Comparison of ENCODE assay signal across 3 cellular contexts in the genomic region with DNA sequence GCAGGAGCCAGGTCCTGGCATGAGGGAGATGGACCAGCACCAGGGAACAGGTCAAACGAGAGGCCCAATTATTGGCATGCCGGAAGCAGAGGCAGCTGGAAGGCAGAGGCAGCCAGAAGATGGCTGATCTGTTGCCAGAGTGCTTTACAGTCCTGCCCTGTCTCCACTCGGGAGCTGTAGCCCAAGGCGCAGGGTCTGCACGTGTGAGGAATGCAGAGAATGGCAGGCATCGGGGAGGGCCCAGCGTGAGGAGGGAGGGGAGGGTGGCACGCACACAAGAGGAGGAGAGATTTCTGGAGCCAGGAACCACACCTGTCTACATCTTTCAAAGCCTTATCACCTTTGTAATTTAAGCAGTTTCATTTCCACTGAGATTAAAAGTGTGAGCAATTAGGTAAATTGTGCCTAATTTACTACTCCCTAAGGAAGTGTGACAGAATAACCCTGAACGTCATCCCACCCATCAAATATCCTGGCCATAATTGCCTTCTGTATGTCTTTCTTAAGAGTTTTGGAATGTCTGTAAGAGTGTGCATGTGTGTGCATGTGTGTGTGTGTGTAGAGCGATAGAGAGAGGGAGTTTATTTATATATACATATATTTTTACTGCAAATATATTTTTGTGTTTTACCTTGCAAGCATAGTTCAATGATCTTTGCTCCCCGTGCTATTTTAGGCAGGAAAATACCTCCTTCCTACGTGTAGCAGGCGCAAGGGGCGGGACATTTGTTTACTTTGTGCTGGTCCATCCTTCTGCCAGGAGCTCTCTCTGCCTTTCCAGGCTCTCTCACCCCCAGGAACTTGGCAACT.
TF ChIP-seq lines count a peak whose summit lies in the region.

No MANE protein-coding gene starts in this region.

TF ChIP-seq in A549, 52 proteins besides CTCF, POLR2A, EP300 and RAD21:
- TF ChIP-seq HOXA7 (CRISPR knock-in tag; IDR thresholded peaks at IDR 0.05) (no peak), MAZ (IDR thresholded peaks at IDR 0.05; ENCODE audit: borderline replicate concordance, low read depth, low read length) (no peak), RFX5 (IDR thresholded peaks at IDR 0.05) (no peak), JUNB (IDR thresholded peaks at IDR 0.05) (no peak), CBX8 (IDR thresholded peaks at IDR 0.05) (no peak), NR3C1 (IDR thresholded peaks at IDR 0.05) (no peak), NPAS2 (CRISPR knock-in tag; IDR thresholded peaks at IDR 0.05; ENCODE audit: borderline replicate concordance) (no peak), JUN (IDR thresholded peaks at IDR 0.05) (no peak), RCOR1 (IDR thresholded peaks at IDR 0.05; ENCODE audit: low read depth, low read length) (no peak), ELK1 (IDR thresholded peaks at IDR 0.05; ENCODE audit: low read depth, low read length) (no peak), HOXB5 (CRISPR knock-in tag; IDR thresholded peaks at IDR 0.05) (no peak), RNF2 (IDR thresholded peaks at IDR 0.05; ENCODE audit: borderline replicate concordance, low read depth) (no peak)

TF ChIP-seq in HEK293, 187 proteins besides CTCF, POLR2A, EP300 and RAD21:
- TF ChIP-seq ZNF544 (tag by site-specific recombination; IDR thresholded peaks at IDR 0.05) (no peak), ZNF596 (tag by site-specific recombination; IDR thresholded peaks at IDR 0.05) (no peak), ZSCAN4 (tag by site-specific recombination; IDR thresholded peaks at IDR 0.05) (peak; percentile 42; the same call in 1 of the 2 replicates), IKZF3 (tag by site-specific recombination; IDR thresholded peaks at IDR 0.05) (no peak), ZNF529 (tag by site-specific recombination; IDR thresholded peaks at IDR 0.05; ENCODE audit: insufficient replicate concordance) (no peak), OSR2 (tag by site-specific recombination; IDR thresholded peaks at IDR 0.05) (no peak), ZFP69B (tag by site-specific recombination; IDR thresholded peaks at IDR 0.05) (no peak)
- TF ChIP-seq, protein P1, sequence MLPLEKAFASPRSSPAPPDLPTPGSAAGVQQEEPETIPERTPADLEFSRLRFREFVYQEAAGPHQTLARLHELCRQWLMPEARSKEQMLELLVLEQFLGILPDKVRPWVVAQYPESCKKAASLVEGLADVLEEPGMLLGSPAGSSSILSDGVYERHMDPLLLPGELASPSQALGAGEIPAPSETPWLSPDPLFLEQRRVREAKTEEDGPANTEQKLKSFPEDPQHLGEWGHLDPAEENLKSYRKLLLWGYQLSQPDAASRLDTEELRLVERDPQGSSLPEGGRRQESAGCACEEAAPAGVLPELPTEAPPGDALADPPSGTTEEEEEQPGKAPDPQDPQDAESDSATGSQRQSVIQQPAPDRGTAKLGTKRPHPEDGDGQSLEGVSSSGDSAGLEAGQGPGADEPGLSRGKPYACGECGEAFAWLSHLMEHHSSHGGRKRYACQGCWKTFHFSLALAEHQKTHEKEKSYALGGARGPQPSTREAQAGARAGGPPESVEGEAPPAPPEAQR (tag by site-specific recombination; IDR thresholded peaks at IDR 0.05): no peak

TF ChIP-seq in H1, 55 proteins besides CTCF, POLR2A, EP300 and RAD21:
- TF ChIP-seq TEAD4 (IDR thresholded peaks at IDR 0.05; ENCODE audit: low read depth, low read length) (peak; percentile 76), RBBP5 (IDR thresholded peaks at IDR 0.05; ENCODE audit: borderline replicate concordance, low read depth, low read length) (no peak)
- TF ChIP-seq, protein P2, sequence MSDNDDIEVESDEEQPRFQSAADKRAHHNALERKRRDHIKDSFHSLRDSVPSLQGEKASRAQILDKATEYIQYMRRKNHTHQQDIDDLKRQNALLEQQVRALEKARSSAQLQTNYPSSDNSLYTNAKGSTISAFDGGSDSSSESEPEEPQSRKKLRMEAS (IDR thresholded peaks at IDR 0.05): peak; percentile 56
TF ChIP-seq in H1: peak in this region for 2.
